9 cellular contexts compared by ENCODE assay signal in genomic region chr1:39892611-39893595, GRCh38. TPM values are rescaled to one million over a fixed set of nuclear protein-coding genes. Genes with fewer than 3 reads are reported as not detected.
DNase-seq lines count a peak whose midpoint lies in the region; ATAC-seq, FAIRE-seq and TF ChIP-seq lines count a peak whose summit lies in the region.
"Had no signal": no experiment of that assay in that cellular context is flagged by ENCODE, and none has a peak within 500 bp of the region (broad histone marks: within the 10 kb centered on the region; RNA-seq: fewer than 3 reads in every experiment).

No MANE protein-coding gene starts in this region.

- FAIRE-seq in bronchial epithelial cell (lab: Jason Lieb, UNC) (no peak), frontal cortex (lab: Jason Lieb, UNC) (no peak)

- H3K27me3 ChIP-seq in bronchial epithelial cell (ENCODE audit: control insufficient read depth, insufficient read depth, low read length), result no peaks in the 10 kb centered on the region
- H3K27me3 ChIP-seq in psoas muscle (ENCODE audit: insufficient read depth in 3 of 3, low read length in 2 of 3), result peaks cover 0 to 9% (median 0%) of the 10 kb centered on the region in 3 donors

- ATAC-seq in mucosa of descending colon, result peak; percentile 47
- ATAC-seq in psoas muscle, result no peak

- H3K9me3 ChIP-seq in mucosa of descending colon, result no peaks in the 10 kb centered on the region
- no peaks in the 10 kb centered on the region for H3K9me3 ChIP-seq in psoas muscle

- DNase-seq in EL (peak; percentile 83), NCI-H2107 (lab: John Stamatoyannopoulos, UW) (peak; percentile 97), bronchial epithelial cell (ENCODE audit: low read depth) (peak; percentile 86), mucosa of descending colon (no peak), globus pallidus (ENCODE audit: low spot score) (no peak), NCI-H526 treated with DMSO at 0.1 percent for 48 hours (lab: John Stamatoyannopoulos, UW) (no peak), psoas muscle (no peak), frontal cortex (ENCODE audit: low spot score in 2 of 2) (no peak)

- WGBS in psoas muscle, 3 donors, result 38 to 45% (median 44%) methylated on average over 6 of the region's 6 CpGs

- H3K36me3 ChIP-seq in bronchial epithelial cell (ENCODE audit: control insufficient read depth, insufficient read depth, low read length) (peaks cover 2% of the 10 kb centered on the region), mucosa of descending colon (ENCODE audit: low read depth) (no peaks in the 10 kb centered on the region), psoas muscle (ENCODE audit: insufficient read depth in 1 of 2, low read depth in 1 of 2) (no peaks in the 10 kb centered on the region)

- H3K27ac ChIP-seq in psoas muscle, result no peak overlapping the region
- H3K27ac ChIP-seq: HL-60 had no signal

- H3K4me1 ChIP-seq in mucosa of descending colon (ENCODE audit: low read depth) (no peaks in the 10 kb centered on the region), psoas muscle (no peaks in the 10 kb centered on the region)

- intact Hi-C loops in mucosa of descending colon (cut with DNase I, micrococcal nuclease) (no loop called here), psoas muscle (cut with DNase I) (no loop called here)

- H3K4me3 ChIP-seq in bronchial epithelial cell (ENCODE audit: low read depth, low read length) (no peak overlapping the region), mucosa of descending colon (no peak overlapping the region), psoas muscle (no peak overlapping the region)

- TF ChIP-seq CTCF in bronchial epithelial cell (IDR thresholded peaks at IDR 0.05; ENCODE audit: insufficient read depth, low read length, severe bottlenecking) (no peak), mucosa of descending colon (IDR thresholded peaks at IDR 0.05) (no peak), psoas muscle (IDR thresholded peaks at IDR 0.05) (no peak)

RNA-seq across cellular contexts. Expression of gene MYCL, which starts 8.8 kb away (rescaled TPM):
- total RNA-seq in bronchial epithelial cell, result 5.5 and 7.9 TPM in 2 replicates
- 10 to 100 TPM in 1 of 3 donors, 1 to 10 TPM in 2; 4.2 to 17.2 (median 9.4) TPM for total RNA-seq in mucosa of descending colon
- 1 to 10 TPM in 2 of 4 donors, under 1 TPM in 2; 0.19 to 1.7 (median 0.60) TPM for total RNA-seq in psoas muscle
- under 1 TPM; 0.10 to 0.27 (median 0.12) TPM for polyA plus RNA-seq in psoas muscle
- total RNA-seq in frontal cortex, result 9.4 TPM

RNA-seq across cellular contexts. Expression of gene TRIT1, which starts 9.6 kb away (rescaled TPM):
- total RNA-seq in bronchial epithelial cell, result 33.9 and 41.1 TPM in 2 replicates
- 10 to 100 TPM; 15.5 to 20.7 (median 19.3) TPM for total RNA-seq in mucosa of descending colon
- 10 to 100 TPM in 2 of 4 donors, 1 to 10 TPM in 2; 6.4 to 13.7 (median 10.2) TPM for total RNA-seq in psoas muscle
- 10 to 100 TPM in 2 of 3 donors, 1 to 10 TPM in 1; 9.7 to 26.2 (median 13.6) TPM for polyA plus RNA-seq in psoas muscle
- total RNA-seq in frontal cortex, result 47.3 TPM

Comparison
In these comparisons a context has a peak if more than half of its experiments do, and no peak if none do; other contexts are left out.
1. DNase-seq: peak in EL (single experiment), NCI-H2107 (single experiment) and bronchial epithelial cell (single experiment); none in mucosa of descending colon (0 of 3), globus pallidus (single experiment), NCI-H526 treated with DMSO at 0.1 percent for 48 hours (single experiment), psoas muscle (0 of 2) and frontal cortex (0 of 2).